ENCODE assay signal across 14 cellular contexts in the genomic region with DNA sequence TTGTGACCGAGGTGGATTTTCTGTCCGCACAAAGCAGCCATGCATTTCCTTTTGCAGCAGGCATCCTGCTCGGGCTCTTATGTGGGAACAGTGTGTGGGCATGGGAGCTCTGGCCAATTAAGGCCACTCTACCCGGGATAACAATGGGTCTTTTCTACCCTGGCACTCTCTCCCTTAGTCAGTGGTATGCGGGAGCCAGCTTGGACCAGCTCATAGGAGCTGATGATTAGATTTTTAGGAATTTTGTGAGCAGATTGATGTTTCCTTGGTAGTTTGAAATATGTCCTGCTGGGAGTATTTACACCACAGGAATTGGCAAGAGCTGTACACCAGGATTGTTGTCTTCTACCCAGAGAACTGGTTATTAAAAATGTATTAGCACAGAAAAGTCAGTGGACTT.
"Had no signal": no experiment of that assay in that cellular context is flagged by ENCODE, and none has a peak within 500 bp of the region (broad histone marks: within the 10 kb centered on the region; RNA-seq: fewer than 3 reads in every experiment).

No MANE protein-coding gene starts in this region.

- H3K27me3 ChIP-seq: neutrophil, pancreas, right lobe of liver, testis, upper lobe of left lung had no signal

- H3K4me3 ChIP-seq: esophagus squamous epithelium, lower lobe of right lung, pancreas, right lobe of liver, testis, upper lobe of left lung had no signal

- H3K9me3 ChIP-seq: lower lobe of right lung, neutrophil, pancreas, right lobe of liver, testis, upper lobe of left lung had no signal

- H3K27ac ChIP-seq: esophagus squamous epithelium, lower lobe of right lung, neutrophil, pancreas, right lobe of liver, testis, upper lobe of left lung, WERI-Rb-1 had no signal

- H3K4me1 ChIP-seq: right lobe of liver, testis had no signal

- ATAC-seq: effector memory CD8-positive, alpha-beta T cell; left colon; lower lobe of right lung; natural killer cell treated with Interleukin-12 subunit alpha and Interleukin-12 subunit beta and Interleukin-15 and Interleukin-18, amount 100 ng/mL, for 72 hours; pancreas; stimulated activated memory B cell treated with anti-CD40 and anti-IgM and Interleukin-4, amounts not matched to agents 10 μg/mL and 1 μg/mL and 100 μg/mL, for 72 hours had no signal

- DNase-seq: activated CD4-positive, alpha-beta T cell treated with anti-CD3 and anti-CD28 coated beads, Interleukin-2, amount 50 U/mL, for 4 hours; effector memory CD8-positive, alpha-beta T cell; esophagus squamous epithelium; left colon; lower lobe of right lung; pancreas; right lobe of liver; stimulated activated CD4-positive, alpha-beta T cell treated with anti-CD3 and anti-CD28 coated beads, Interleukin-4, amount 100 ng/mL, for 4 hours; testis; upper lobe of left lung; WERI-Rb-1 had no signal

- H3K36me3 ChIP-seq: esophagus squamous epithelium, lower lobe of right lung, neutrophil, pancreas, right lobe of liver, upper lobe of left lung, WERI-Rb-1 had no signal
